ENCODE assay signal across 11 cellular contexts in the genomic region with DNA sequence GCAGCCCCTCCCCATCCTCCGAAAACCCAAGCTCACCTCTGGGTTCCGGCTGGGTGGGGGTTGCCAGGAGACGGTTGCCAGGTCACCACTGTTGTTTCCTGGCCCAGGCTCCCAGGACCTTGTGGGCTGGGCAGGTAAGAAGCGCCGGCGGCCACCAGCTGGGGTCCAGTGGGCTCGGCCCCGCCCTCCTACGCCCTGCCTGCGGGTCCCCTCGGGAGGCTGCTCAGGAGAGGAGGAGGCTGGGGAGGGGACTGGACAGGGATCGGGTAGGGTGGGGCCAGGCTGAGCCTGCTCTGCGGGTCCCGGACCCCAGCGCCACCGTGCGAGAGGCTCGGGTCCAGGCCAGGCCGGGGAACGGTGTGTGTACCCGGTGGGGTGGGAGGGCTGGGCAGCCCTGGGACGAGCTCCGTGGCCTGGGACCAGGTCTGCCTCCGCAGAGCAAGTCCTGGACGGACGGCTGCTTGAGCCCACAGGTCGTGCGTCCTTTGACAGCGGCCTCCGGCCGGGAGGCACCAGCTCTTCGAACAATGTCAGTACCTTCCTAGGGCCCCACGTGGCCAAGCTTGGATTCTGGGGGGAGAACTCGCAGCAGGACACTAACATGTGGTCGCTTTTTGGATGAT. TPM values are rescaled to one million over a fixed set of nuclear protein-coding genes. Genes with fewer than 3 reads are reported as not detected.
DNase-seq lines count a peak whose midpoint lies in the region; ATAC-seq, FAIRE-seq and TF ChIP-seq lines count a peak whose summit lies in the region.
"Had no signal": no experiment of that assay in that cellular context is flagged by ENCODE, and none has a peak within 500 bp of the region (broad histone marks: within the 10 kb centered on the region; RNA-seq: fewer than 3 reads in every experiment).

A gene with protein sequence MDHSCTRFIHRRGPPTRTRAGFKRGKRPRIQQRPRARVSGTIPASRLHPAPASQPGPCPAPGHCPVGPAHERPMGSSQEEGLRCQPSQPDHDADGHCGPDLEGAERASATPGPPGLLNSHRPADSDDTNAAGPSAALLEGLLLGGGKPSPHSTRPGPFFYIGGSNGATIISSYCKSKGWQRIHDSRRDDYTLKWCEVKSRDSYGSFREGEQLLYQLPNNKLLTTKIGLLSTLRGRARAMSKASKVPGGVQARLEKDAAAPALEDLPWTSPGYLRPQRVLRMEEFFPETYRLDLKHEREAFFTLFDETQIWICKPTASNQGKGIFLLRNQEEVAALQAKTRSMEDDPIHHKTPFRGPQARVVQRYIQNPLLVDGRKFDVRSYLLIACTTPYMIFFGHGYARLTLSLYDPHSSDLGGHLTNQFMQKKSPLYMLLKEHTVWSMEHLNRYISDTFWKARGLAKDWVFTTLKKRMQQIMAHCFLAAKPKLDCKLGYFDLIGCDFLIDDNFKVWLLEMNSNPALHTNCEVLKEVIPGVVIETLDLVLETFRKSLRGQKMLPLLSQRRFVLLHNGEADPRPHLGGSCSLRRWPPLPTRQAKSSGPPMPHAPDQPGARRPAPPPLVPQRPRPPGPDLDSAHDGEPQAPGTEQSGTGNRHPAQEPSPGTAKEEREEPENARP (plus strand): TSS at position 88 of the 623 bp plus-strand sequence. CDS start 5,336 bp downstream, outside the sequence.

- peak within 1 kb of the TSS; percentile 94 for H3K4ac ChIP-seq in H1 (replicated peaks; ENCODE audit: insufficient read length, low read depth, low read length)

- POLR2A ChIA-PET in WTC11 (lab: Charles Lee) (interaction anchor here (0.7 to 1.1 kb wide), 3 partner anchors 9 to 33 kb away, joined by 3 to 4 read pairs (median 3); no protein-coding TSS in a partner anchor), H1 (lab: Charles Lee; ENCODE audit: partially characterized antibody) (interaction anchor here (0.6 to 2.5 kb wide), 5 partner anchors 10 to 358 kb away, joined by 3 to 15 read pairs (median 3); no protein-coding TSS in a partner anchor)

- TF ChIP-seq POLR2A in H1 (IDR thresholded peaks at IDR 0.05; ENCODE audit: control extremely low read depth in 1 of 2, low read depth in 2 of 2, low read length in 2 of 2): no peak

- peak within 1 kb of the TSS; percentile 40; the same call in 1 of the 2 replicates for H3K4me3 Mint-ChIP-seq in WTC11

- peak within 1 kb of the TSS; percentile 74; the same call in 1 of the 2 replicates for H4K8ac ChIP-seq in H1 (ENCODE audit: extremely low read depth, insufficient read depth, low read length)

- peak within 1 kb of the TSS; percentile 55 for H4K91ac ChIP-seq in H1 (replicated peaks; ENCODE audit: insufficient read length, low read length)

- peak within 1 kb of the TSS; percentile 40 to 69; a peak in 3 of 4 replicates for H3K4me2 ChIP-seq in H1 (ENCODE audit: insufficient read depth in 1 of 2, low read depth in 2 of 2, low read length in 2 of 2)

- H3K79me1 ChIP-seq in H1 (ENCODE audit: low read depth, low read length): no peaks in the 10 kb centered on the region

- no peak for TF ChIP-seq EP300 in H1 (IDR thresholded peaks at IDR 0.05; ENCODE audit: borderline replicate concordance in 1 of 2, low read depth in 2 of 2, low read length in 2 of 2)

- no peak within 1 kb of the TSS for H3K23ac ChIP-seq in H1 (ENCODE audit: insufficient read length)

- no peaks in the 10 kb centered on the region for H3K79me2 ChIP-seq in H1 (ENCODE audit: control insufficient read depth in 1 of 2, insufficient read depth in 2 of 2, low read length in 2 of 2)

- peak within 1 kb of the TSS; percentile 81; the same call in 1 of the 2 replicates for H2BK15ac ChIP-seq in H1 (ENCODE audit: low read length)

- peak within 1 kb of the TSS in 3 of 4 experiments; percentile 3 to 50 (median 4); a peak in 4 of 8 replicates for H3K4me3 ChIP-seq in H1 (ENCODE audit: extremely low read depth in 1 of 4, insufficient read depth in 2 of 4, low read depth in 3 of 4, low read length in 4 of 4)
- no peak within 1 kb of the TSS for H3K4me3 ChIP-seq in pancreas
- H3K4me3 ChIP-seq in coronary artery: no peak within 1 kb of the TSS

- H3K36me3 ChIP-seq in H1 (ENCODE audit: control insufficient read depth in 2 of 4, insufficient read depth in 4 of 4, low read length in 3 of 4) (no peaks in the 10 kb centered on the region), pancreas (no peaks in the 10 kb centered on the region)
- H3K36me3 ChIP-seq: brain microvascular endothelial cell had no signal

- H3K18ac ChIP-seq in H1 (ENCODE audit: extremely low read depth, low read length): peak within 1 kb of the TSS; percentile 60; the same call in 1 of the 2 replicates

- ATAC-seq in WTC11 (peak; percentile 72), pancreas (peak in 2 of 4 donors; percentile 21 to 44)

- H3K4me1 ChIP-seq in H1 (replicated peaks in 1 of 4; ENCODE audit: control insufficient read depth in 3 of 4, insufficient read depth in 4 of 4, low read length in 3 of 4) (peaks cover 4 to 28% (median 20%) of the 10 kb centered on the region in 4 experiments), pancreas (no peaks in the 10 kb centered on the region)

- H3K14ac ChIP-seq in H1 (ENCODE audit: insufficient read length): no peak within 1 kb of the TSS

- H2AK5ac ChIP-seq in H1 (ENCODE audit: low read depth, low read length): no peak within 1 kb of the TSS; the same call in 1 of the 2 replicates

- H4K5ac ChIP-seq in H1 (ENCODE audit: insufficient read length, low read depth, low read length): no peak within 1 kb of the TSS

- no peak within 1 kb of the TSS for H3K27ac Mint-ChIP-seq in WTC11

- TF ChIP-seq CTCF in GM20000 (IDR thresholded peaks at IDR 0.05; ENCODE audit: extremely low read depth, missing control alignments) (no peak), WTC11 (IDR thresholded peaks at IDR 0.05) (no peak), H1 (IDR thresholded peaks at IDR 0.05; ENCODE audit: control extremely low read depth in 1 of 3, insufficient read depth in 1 of 3, low read depth in 1 of 3, low read length in 3 of 3) (peak in 1 of 3 experiments; percentile 15; a peak in 1 of 4 replicates), pancreas (IDR thresholded peaks at IDR 0.05) (no peak), coronary artery (IDR thresholded peaks at IDR 0.05) (no peak)

- peak within 1 kb of the TSS; percentile 60; the same call in 1 of the 2 replicates for H2BK12ac ChIP-seq in H1 (ENCODE audit: low read depth, low read length)

- peaks cover 4 to 5% of the 10 kb centered on the region in 2 experiments; a peak in 1 of 4 replicates for H3K9me3 ChIP-seq in H1 (ENCODE audit: insufficient read depth in 2 of 2, low read depth in 1 of 2, low read length in 1 of 2)
- no peaks in the 10 kb centered on the region for H3K9me3 ChIP-seq in pancreas

- H2AFZ ChIP-seq in H1 (ENCODE audit: low read length): no peak within 1 kb of the TSS

- H3K27me3 ChIP-seq in H1 (replicated peaks in 1 of 4; ENCODE audit: control insufficient read depth in 3 of 4, extremely low read depth in 1 of 4, insufficient read depth in 3 of 4, low read length in 3 of 4): peaks cover 0 to 10% (median 6%) of the 10 kb centered on the region in 4 experiments; a peak in 4 of 7 replicates
- H3K27me3 ChIP-seq in pancreas: no peaks in the 10 kb centered on the region

- peaks cover 20% of the 10 kb centered on the region for H3K4me1 Mint-ChIP-seq in WTC11

- 0 out of 2 replicates have a peak within 1 kb of the TSS, but pooled peaks have one; percentile 8 for H2BK5ac ChIP-seq in H1 (ENCODE audit: low read depth, low read length)

- H3K36me3 Mint-ChIP-seq in WTC11: no peaks in the 10 kb centered on the region

- no peak within 1 kb of the TSS for H3K56ac ChIP-seq in H1 (replicated peaks; ENCODE audit: insufficient read length, low read depth, low read length)

- H3K23me2 ChIP-seq in H1 (ENCODE audit: low read depth, low read length): peaks cover 3% of the 10 kb centered on the region; the same call in 1 of the 2 replicates

- H4K20me1 ChIP-seq in H1 (replicated peaks in 1 of 2; ENCODE audit: control insufficient read depth in 1 of 2, insufficient read depth in 2 of 2, low read length in 2 of 2): peaks cover 0 to 4% of the 10 kb centered on the region in 2 experiments

- no peak within 1 kb of the TSS for H3K27ac ChIP-seq in H1 (ENCODE audit: low read depth, low read length)
- no peak within 1 kb of the TSS for H3K27ac ChIP-seq in pancreas
- H3K27ac ChIP-seq in coronary artery: no peak within 1 kb of the TSS
- H3K27ac ChIP-seq: brain microvascular endothelial cell had no signal

- H2BK120ac ChIP-seq in H1 (replicated peaks; ENCODE audit: low read depth, low read length): no peak within 1 kb of the TSS

- H3K9me3 Mint-ChIP-seq in WTC11: no peaks in the 10 kb centered on the region

- peak; percentile 15 to 29 for TF ChIP-seq RAD21 in H1 (IDR thresholded peaks at IDR 0.05 in 1 of 2, conservative IDR thresholded peaks at IDR 0.05 in 1 of 2; ENCODE audit: low read depth in 2 of 2, low read length in 2 of 2)

- H3K27me3 Mint-ChIP-seq in WTC11 (ENCODE audit: low read depth): peaks cover 19% of the 10 kb centered on the region

- FAIRE-seq in H1 (lab: Jason Lieb, UNC) (no peak), pancreas (lab: Jason Lieb, UNC) (no peak)

- DNase-seq in GM20000 (ENCODE audit: low spot score): peak; percentile 56
- peak; percentile 82 for DNase-seq in WTC11 (ENCODE audit: low spot score)
- DNase-seq in H1 (ENCODE audit: low read depth in 1 of 2, low spot score in 2 of 2): peak in 1 of 2 experiments; percentile 86
- DNase-seq in pancreas: peak in 4 of 6 donors; percentile 13 to 68 (median 46)
- DNase-seq in AG08396 (ENCODE audit: low spot score): no peak
- DNase-seq in SHP77 (lab: John Stamatoyannopoulos, UW): no peak
- no peak for DNase-seq in coronary artery (ENCODE audit: low spot score)
- no peak for DNase-seq in 8988T
- DNase-seq: brain microvascular endothelial cell, EL, NCI-H2081 treated with DMSO at 0.1 percent for 48 hours had no signal

- WGBS in H1 (ENCODE audit: extremely low coverage in 1 of 2, insufficient coverage in 1 of 2, insufficient read length in 1 of 2, insufficient replicate concordance in 2 of 2, low coverage in 1 of 2, low lambda C conversion rate in 2 of 2, missing lambda C conversion rate in 1 of 2), 2 experiments: 25% methylated on average over 21 of the region's 35 CpGs; no CpG with 5 or more reads in 1 of the 2 experiments
- WGBS in pancreas, 2 donors: 76 to 80% methylated on average over 32 to 35 of the region's 35 CpGs

- H3K9ac ChIP-seq in H1 (replicated peaks in 1 of 4; ENCODE audit: extremely low read depth in 1 of 4, low read depth in 3 of 4, low read length in 3 of 4): 0 out of 7 replicates have a peak within 1 kb of the TSS, but pooled peaks of 1 of the 4 experiments have one; percentile 2

- CTCF ChIA-PET in WTC11 (lab: Charles Lee): interaction anchor here (0.6 to 2.8 kb wide), 21 partner anchors 8 to 190 kb away, joined by 3 to 16 read pairs (median 4); a partner anchor contains a TSS
- CTCF ChIA-PET in H1 (lab: Charles Lee; ENCODE audit: partially characterized antibody): interaction anchor here (0.8 to 2.0 kb wide), 9 partner anchors 9 to 156 kb away, joined by 3 to 8 read pairs (median 4); no protein-coding TSS in a partner anchor

- no peak within 1 kb of the TSS for H2BK20ac ChIP-seq in H1 (ENCODE audit: low read length)

- intact Hi-C loops in pancreas (cut with DNase I): no loop called here

RNA-seq across cellular contexts. Expression of the gene that starts here (rescaled TPM):
- total RNA-seq in WTC11 (2021) (0.78 to 1.1 TPM (median 1.1 TPM) in 3 replicates), pancreas (under 1 TPM in 5 of 6 donors, not detected in 1; 0.20 to 0.51 (median 0.38) TPM)
- 1.6 and 1.7 TPM in 2 replicates for total RNA-seq in H1 (2021; fragmentation: NEBNext Ultra II Directional; extraction: Animal tissue kit (Norgen Biotek cat#: 25700))
- polyA plus RNA-seq in H1 (2011; rRNA removed) (1.1 and 2.0 TPM in 2 replicates), pancreas (1 to 10 TPM; 1.0 to 1.6 TPM)
- polyA plus RNA-seq in H1 (2011; cell fraction: cytosol; rRNA removed): 1.0 TPM
- 3.8 TPM for polyA plus RNA-seq in H1 (2011; cell fraction: nucleus; rRNA removed)
- polyA plus RNA-seq in H1 (2012, experiment 1 of 2): 0.94 to 4.7 TPM (median 1.1 TPM) in 4 replicates
- polyA plus RNA-seq in H1 (2012, experiment 2 of 2): 0.24 TPM
- polyA plus RNA-seq in H1 (2013, experiment 1 of 2): 0.73 TPM
- polyA plus RNA-seq in H1 (2013, experiment 2 of 2): 0.55 TPM
- 0.51 and 1.3 TPM in 2 replicates for polyA minus RNA-seq in H1 (2011; rRNA and poly(A)+ RNA removed)
- not detected for polyA minus RNA-seq in H1 (2011; cell fraction: cytosol; rRNA and poly(A)+ RNA removed)
- 1.5 TPM for polyA minus RNA-seq in H1 (2011; cell fraction: nucleus; rRNA and poly(A)+ RNA removed)

Comparison
In these comparisons a context has a peak if more than half of its experiments do, and no peak if none do; other contexts are left out.
1. DNase-seq: peak in GM20000 (single experiment), WTC11 (single experiment) and pancreas (4 of 6); none in AG08396 (single experiment), SHP77 (0 of 2), coronary artery (single experiment) and 8988T (single experiment).
2. H3K4me3 ChIP-seq: peak in H1 (3 of 4); none in pancreas (0 of 4) and coronary artery (single experiment).